ENCODE assay signal across 11 cellular contexts in the genomic region with DNA sequence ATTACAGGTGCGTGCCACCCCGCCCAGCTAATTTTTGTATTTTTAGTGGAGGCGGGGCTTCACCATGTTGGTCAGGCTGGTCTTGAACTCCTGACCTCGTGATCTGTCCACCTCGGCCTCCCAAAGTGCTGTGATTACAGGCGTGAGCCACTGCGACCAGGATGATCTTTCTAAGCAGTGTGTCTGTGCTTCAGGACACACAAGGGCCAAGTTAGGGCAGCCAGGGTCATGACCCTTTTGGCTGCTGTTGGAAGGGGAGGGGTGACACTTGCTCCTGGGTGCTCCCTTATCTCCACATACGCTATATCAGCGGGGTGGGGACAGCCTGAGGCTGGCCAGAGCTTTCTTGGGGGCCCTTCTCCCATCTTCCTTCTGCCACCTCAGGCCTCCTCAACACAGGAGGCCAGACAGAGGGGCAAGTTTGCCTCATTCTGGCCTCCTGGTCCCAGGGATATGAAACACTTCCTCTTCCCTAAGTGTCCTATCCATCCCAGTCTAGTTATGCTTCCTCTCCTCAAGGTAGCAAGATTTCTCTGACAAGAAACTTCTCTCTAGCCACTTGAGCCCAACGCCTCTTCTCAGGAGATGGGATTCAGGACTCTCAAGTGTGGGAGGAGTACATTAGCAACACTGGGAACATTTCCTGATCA. TPM values are rescaled to one million over a fixed set of nuclear protein-coding genes. Genes with fewer than 3 reads are reported as not detected.
DNase-seq lines count a peak whose midpoint lies in the region; ATAC-seq, FAIRE-seq and TF ChIP-seq lines count a peak whose summit lies in the region.
"Had no signal": no experiment of that assay in that cellular context is flagged by ENCODE, and none has a peak within 500 bp of the region (broad histone marks: within the 10 kb centered on the region; RNA-seq: fewer than 3 reads in every experiment).

No MANE protein-coding gene starts in this region.

- ATAC-seq in HG02642 (IDR thresholded peaks at IDR 0.05; ENCODE audit: poor library complexity, unreplicated experiment) (no peak), GM21423 (IDR thresholded peaks at IDR 0.05; ENCODE audit: unreplicated experiment) (no peak)

- CTCF ChIA-PET in activated CD4-positive, alpha-beta T cell treated with anti-CD3 and anti-CD28 coated beads, Interleukin-2, amount 10 ng/mL, durations not matched to agents 7 days and 5 days (lab: Charles Lee) = no interaction called here

- H3K27ac Mint-ChIP-seq in activated CD4-positive, alpha-beta T cell treated with anti-CD3 and anti-CD28 coated beads, Interleukin-2, amount 10 ng/mL, durations not matched to agents 7 days and 5 days = no peak overlapping the region

- peaks cover 10% of the 10 kb centered on the region for H4K20me1 ChIP-seq in keratinocyte (ENCODE audit: control insufficient read depth, extremely low read depth, insufficient read depth, low read length)

- peak overlapping the region; percentile 98; the same call in 1 of the 2 replicates for H3K27ac ChIP-seq in VCaP
- H3K27ac ChIP-seq in keratinocyte (ENCODE audit: control insufficient read depth, insufficient read depth, low read length) = no peak overlapping the region
- H3K27ac ChIP-seq in stomach = peak overlapping the region in 2 of 5 donors; percentile 87 to 92

- no peak for TF ChIP-seq POLR2A in stomach (IDR thresholded peaks at IDR 0.05)

- DNase-seq in activated CD4-positive, alpha-beta T cell treated with anti-CD3 and anti-CD28 coated beads, Interleukin-2, amount 10 ng/mL, durations not matched to agents 7 days and 5 days = no peak
- DNase-seq in activated CD4-positive, alpha-beta T cell treated with anti-CD3 and anti-CD28 coated beads, Interleukin-2, amount 50 U/mL, for 1 hour = no peak
- DNase-seq in keratinocyte (ENCODE audit: low read depth, low spot score) (no peak), stomach (no peak), NCI-H1436 treated with DMSO at 0.1 percent for 48 hours (lab: John Stamatoyannopoulos, UW) (no peak)
- DNase-seq: activated T-cell treated with anti-CD3 and anti-CD28 coated beads, Interleukin-2, amount 50 U/mL, for 48 hours; NCI-H1092; T-helper 2 cell had no signal

- TF ChIP-seq CTCF in VCaP (conservative IDR thresholded peaks at IDR 0.05) = no peak
- no peak for TF ChIP-seq CTCF in keratinocyte (optimal IDR thresholded peaks at IDR 0.05 in 1 of 3, IDR thresholded peaks at IDR 0.05 in 1 of 3, conservative IDR thresholded peaks at IDR 0.05 in 1 of 3; ENCODE audit: extremely low read depth in 1 of 3, insufficient read depth in 2 of 3, low read length in 3 of 3)
- TF ChIP-seq CTCF in stomach (IDR thresholded peaks at IDR 0.05) = no peak

- peaks cover 2% of the 10 kb centered on the region for H3K9me1 ChIP-seq in keratinocyte (ENCODE audit: control insufficient read depth, extremely low read depth, insufficient read depth, low read length)

- peaks cover 27% of the 10 kb centered on the region for H3K79me2 ChIP-seq in keratinocyte (ENCODE audit: control insufficient read depth, insufficient read depth, low read length)

- intact Hi-C loops in stomach (cut with DNase I; ENCODE audit: low total_unique reads) = no loop called here

- no peaks in the 10 kb centered on the region for H3K9me3 Mint-ChIP-seq in activated CD4-positive, alpha-beta T cell treated with anti-CD3 and anti-CD28 coated beads, Interleukin-2, amount 10 ng/mL, durations not matched to agents 7 days and 5 days

- WGBS in stomach, 5 donors = 78 to 89% (median 84%) methylated on average over 8 to 10 of the region's 10 CpGs

- peaks cover 9% of the 10 kb centered on the region for H3K36me3 Mint-ChIP-seq in activated CD4-positive, alpha-beta T cell treated with anti-CD3 and anti-CD28 coated beads, Interleukin-2, amount 10 ng/mL, durations not matched to agents 7 days and 5 days (ENCODE audit: low read depth)

- H2AFZ ChIP-seq in keratinocyte (ENCODE audit: control insufficient read depth, low read length) = no peak overlapping the region

- no peaks in the 10 kb centered on the region for H3K27me3 Mint-ChIP-seq in activated CD4-positive, alpha-beta T cell treated with anti-CD3 and anti-CD28 coated beads, Interleukin-2, amount 10 ng/mL, durations not matched to agents 7 days and 5 days

- no peak overlapping the region for H3K4me3 ChIP-seq in keratinocyte (ENCODE audit: control insufficient read depth in 2 of 3, extremely low read depth in 1 of 3, insufficient read depth in 2 of 3, low read depth in 1 of 3, low read length in 3 of 3)
- peak overlapping the region; percentile 86 to 98 (median 92) for H3K4me3 ChIP-seq in stomach

- H3K4me2 ChIP-seq in keratinocyte (ENCODE audit: control insufficient read depth, extremely low read depth, insufficient read depth, low read depth, low read length) = peak overlapping the region; percentile 99

- POLR2A ChIA-PET in activated CD4-positive, alpha-beta T cell treated with anti-CD3 and anti-CD28 coated beads, Interleukin-2, amount 10 ng/mL, durations not matched to agents 7 days and 5 days (lab: Charles Lee) = no interaction called here

- no peak for FAIRE-seq in keratinocyte (lab: Jason Lieb, UNC)

- peak overlapping the region; percentile 99 for H3K4me3 Mint-ChIP-seq in activated CD4-positive, alpha-beta T cell treated with anti-CD3 and anti-CD28 coated beads, Interleukin-2, amount 10 ng/mL, durations not matched to agents 7 days and 5 days

- dilution Hi-C loops in keratinocyte (cut with MboI; ENCODE audit: extremely low pct_ligation_motif_present, low sequenced_read_pairs) = no loop called here

- peaks cover 42% of the 10 kb centered on the region for H3K4me1 Mint-ChIP-seq in activated CD4-positive, alpha-beta T cell treated with anti-CD3 and anti-CD28 coated beads, Interleukin-2, amount 10 ng/mL, durations not matched to agents 7 days and 5 days

- H3K9ac ChIP-seq in keratinocyte (ENCODE audit: control insufficient read depth, extremely low read depth, insufficient read depth, low read length) = no peak overlapping the region

- H3K36me3 ChIP-seq in keratinocyte (ENCODE audit: control insufficient read depth in 2 of 2, extremely low read depth in 1 of 2, insufficient read depth in 2 of 2, low read length in 2 of 2) = no peaks in the 10 kb centered on the region
- peaks cover 0 to 3% (median 0%) of the 10 kb centered on the region in 4 donors for H3K36me3 ChIP-seq in stomach

- H3K9me3 ChIP-seq in keratinocyte (ENCODE audit: control insufficient read depth, low read depth, low read length) (no peaks in the 10 kb centered on the region), stomach (no peaks in the 10 kb centered on the region)

- TF ChIP-seq EP300 in stomach (IDR thresholded peaks at IDR 0.05) = no peak

- no peaks in the 10 kb centered on the region for H3K27me3 ChIP-seq in keratinocyte (ENCODE audit: control insufficient read depth, extremely low read depth, insufficient read depth, low read length)
- no peaks in the 10 kb centered on the region for H3K27me3 ChIP-seq in stomach

- H3K4me1 ChIP-seq in keratinocyte (ENCODE audit: control insufficient read depth, extremely low read depth, insufficient read depth, low read length) (peaks cover 44% of the 10 kb centered on the region), stomach (peaks cover 16 to 76% (median 49%) of the 10 kb centered on the region in 4 donors)

RNA-seq across cellular contexts. Expression of gene ZNF79, which starts 1.9 kb away (rescaled TPM):
- total RNA-seq in activated CD4-positive, alpha-beta T cell treated with anti-CD3 and anti-CD28 coated beads, Interleukin-2, amount 10 ng/mL, durations not matched to agents 7 days and 5 days = 10 to 100 TPM; 13.1 to 13.2 TPM
- 4.3 to 6.6 TPM (median 4.8 TPM) in 3 replicates for polyA plus RNA-seq in keratinocyte
- 2.6 TPM for polyA plus RNA-seq in keratinocyte (2011; ENCODE audit: low read depth)
- polyA plus RNA-seq in keratinocyte (2011; cell fraction: cytosol; rRNA removed) = 3.0 and 4.8 TPM in 2 replicates
- 10.7 and 11.3 TPM in 2 replicates for polyA plus RNA-seq in keratinocyte (2011; cell fraction: nucleus; rRNA removed)
- 3.6 and 4.8 TPM in 2 replicates for polyA plus RNA-seq in keratinocyte (2012; ENCODE audit: low replicate concordance)
- 9.1 to 16.4 TPM (median 14.9 TPM) in 3 replicates for polyA minus RNA-seq in keratinocyte
- 6.5 TPM for polyA minus RNA-seq in keratinocyte (2011; cell fraction: cytosol; rRNA and poly(A)+ RNA removed)
- 8.7 and 10.6 TPM in 2 replicates for polyA minus RNA-seq in keratinocyte (2011; cell fraction: nucleus; rRNA and poly(A)+ RNA removed)
- total RNA-seq in stomach = 10 to 100 TPM in 2 of 5 donors, 1 to 10 TPM in 3; 5.1 to 39.1 (median 6.2) TPM
- 1 to 10 TPM; 1.9 to 3.8 (median 2.7) TPM for polyA plus RNA-seq in stomach

RNA-seq across cellular contexts. Expression of gene SLC2A8, which starts 25.3 kb away (rescaled TPM):
- total RNA-seq in activated CD4-positive, alpha-beta T cell treated with anti-CD3 and anti-CD28 coated beads, Interleukin-2, amount 10 ng/mL, durations not matched to agents 7 days and 5 days = 1 to 10 TPM; 4.3 to 4.6 TPM
- polyA plus RNA-seq in keratinocyte = 7.1 to 14.2 TPM (median 9.5 TPM) in 3 replicates
- polyA plus RNA-seq in keratinocyte (2011; ENCODE audit: low read depth) = 2.4 TPM
- 5.4 and 8.5 TPM in 2 replicates for polyA plus RNA-seq in keratinocyte (2011; cell fraction: cytosol; rRNA removed)
- 16.8 and 24.0 TPM in 2 replicates for polyA plus RNA-seq in keratinocyte (2011; cell fraction: nucleus; rRNA removed)
- polyA plus RNA-seq in keratinocyte (2012; ENCODE audit: low replicate concordance) = 7.5 and 9.3 TPM in 2 replicates
- polyA minus RNA-seq in keratinocyte = 7.3 to 12.3 TPM (median 8.2 TPM) in 3 replicates
- polyA minus RNA-seq in keratinocyte (2011; cell fraction: cytosol; rRNA and poly(A)+ RNA removed) = 14.0 TPM
- polyA minus RNA-seq in keratinocyte (2011; cell fraction: nucleus; rRNA and poly(A)+ RNA removed) = 13.7 and 15.5 TPM in 2 replicates
- 10 to 100 TPM in 4 of 5 donors, 1 to 10 TPM in 1; 4.7 to 36.2 (median 22.0) TPM for total RNA-seq in stomach
- polyA plus RNA-seq in stomach = 10 to 100 TPM; 10.1 to 15.3 (median 12.9) TPM

RNA-seq across cellular contexts. Expression of gene RPL12, which starts 28.9 kb away (rescaled TPM):
- total RNA-seq in activated CD4-positive, alpha-beta T cell treated with anti-CD3 and anti-CD28 coated beads, Interleukin-2, amount 10 ng/mL, durations not matched to agents 7 days and 5 days = 1,000 to 10,000 TPM; 1,186 to 1,386 TPM
- polyA plus RNA-seq in keratinocyte = 2,272 to 2,722 TPM (median 2,671 TPM) in 3 replicates
- polyA plus RNA-seq in keratinocyte (2011; ENCODE audit: low read depth) = 2,111 TPM
- 2,958 and 3,580 TPM in 2 replicates for polyA plus RNA-seq in keratinocyte (2011; cell fraction: cytosol; rRNA removed)
- 591 and 603 TPM in 2 replicates for polyA plus RNA-seq in keratinocyte (2011; cell fraction: nucleus; rRNA removed)
- polyA plus RNA-seq in keratinocyte (2012; ENCODE audit: low replicate concordance) = 2,339 and 3,674 TPM in 2 replicates
- polyA minus RNA-seq in keratinocyte = 715 to 1,260 TPM (median 822 TPM) in 3 replicates
- polyA minus RNA-seq in keratinocyte (2011; cell fraction: cytosol; rRNA and poly(A)+ RNA removed) = 1,132 TPM
- polyA minus RNA-seq in keratinocyte (2011; cell fraction: nucleus; rRNA and poly(A)+ RNA removed) = 139 and 149 TPM in 2 replicates
- total RNA-seq in stomach = 1,000 to 10,000 TPM in 4 of 5 donors, 100 to 1,000 TPM in 1; 187 to 1,693 (median 1,211) TPM
- polyA plus RNA-seq in stomach = 1,000 to 10,000 TPM; 3,146 to 4,806 (median 4,080) TPM

RNA-seq across cellular contexts. Expression of gene LRSAM1, which starts 29.1 kb away (rescaled TPM):
- total RNA-seq in activated CD4-positive, alpha-beta T cell treated with anti-CD3 and anti-CD28 coated beads, Interleukin-2, amount 10 ng/mL, durations not matched to agents 7 days and 5 days = 10 to 100 TPM; 13.3 to 13.6 TPM
- polyA plus RNA-seq in keratinocyte (5.2 to 11.6 TPM (median 7.2 TPM) in 3 replicates), stomach (10 to 100 TPM; 12.8 to 15.0 (median 13.0) TPM)
- polyA plus RNA-seq in keratinocyte (2011; ENCODE audit: low read depth) = 26.7 TPM
- polyA plus RNA-seq in keratinocyte (2011; cell fraction: cytosol; rRNA removed) = 4.5 and 7.3 TPM in 2 replicates
- 22.8 and 27.7 TPM in 2 replicates for polyA plus RNA-seq in keratinocyte (2011; cell fraction: nucleus; rRNA removed)
- 12.5 and 16.9 TPM in 2 replicates for polyA plus RNA-seq in keratinocyte (2012; ENCODE audit: low replicate concordance)
- polyA minus RNA-seq in keratinocyte = 7.7 to 15.3 TPM (median 8.0 TPM) in 3 replicates
- 8.2 TPM for polyA minus RNA-seq in keratinocyte (2011; cell fraction: cytosol; rRNA and poly(A)+ RNA removed)
- 17.3 and 20.0 TPM in 2 replicates for polyA minus RNA-seq in keratinocyte (2011; cell fraction: nucleus; rRNA and poly(A)+ RNA removed)
- total RNA-seq in stomach = 100 to 1,000 TPM in 1 of 5 donors, 10 to 100 TPM in 3, 1 to 10 TPM in 1; 7.2 to 138 (median 28.6) TPM

Comparison
In these comparisons a context has a peak if more than half of its experiments do, and no peak if none do; other contexts are left out.
1. H3K4me3 ChIP-seq: peak in stomach (4 of 4); none in keratinocyte (0 of 3).